8 cellular contexts compared by ENCODE assay signal in genomic region chr15:90593469-90594158, GRCh38.
DNase-seq lines count a peak whose midpoint lies in the region; ATAC-seq and TF ChIP-seq lines count a peak whose summit lies in the region.

No MANE protein-coding gene starts in this region.

- H3K27me3 Mint-ChIP-seq in activated CD4-positive, alpha-beta memory T cell treated with anti-CD3 and anti-CD28 coated beads for 36 hours: no peaks in the 10 kb centered on the region

- H3K27me3 ChIP-seq in left ventricle myocardium inferior (ENCODE audit: low read depth) (no peaks in the 10 kb centered on the region), right lobe of liver (no peaks in the 10 kb centered on the region), upper lobe of left lung (no peaks in the 10 kb centered on the region)

- H3K4me1 ChIP-seq in left ventricle myocardium inferior: peaks cover 91% of the 10 kb centered on the region
- H3K4me1 ChIP-seq in right lobe of liver: peaks cover 0 to 63% (median 29%) of the 10 kb centered on the region in 4 donors
- peaks cover 62 to 69% (median 67%) of the 10 kb centered on the region in 4 donors for H3K4me1 ChIP-seq in upper lobe of left lung

- CTCF ChIA-PET in activated CD4-positive, alpha-beta memory T cell treated with anti-CD3 and anti-CD28 coated beads for 36 hours (lab: Charles Lee): interaction anchor here (0.7 to 1.7 kb wide), 6 partner anchors 10 to 292 kb away, joined by 3 to 5 read pairs (median 3); no protein-coding TSS in a partner anchor

- H3K27ac ChIP-seq in left ventricle myocardium inferior (replicated peaks): peak overlapping the region; percentile 63
- H3K27ac ChIP-seq in right lobe of liver: peak overlapping the region; percentile 62 to 78 (median 78)
- peak overlapping the region; percentile 81 to 93 (median 85) for H3K27ac ChIP-seq in upper lobe of left lung

- peak overlapping the region; percentile 86 for H3K4me3 Mint-ChIP-seq in activated CD4-positive, alpha-beta memory T cell treated with anti-CD3 and anti-CD28 coated beads for 36 hours

- no peak for TF ChIP-seq POLR2A in right lobe of liver (IDR thresholded peaks at IDR 0.05)
- no peak for TF ChIP-seq POLR2A in upper lobe of left lung (IDR thresholded peaks at IDR 0.05)

- peak overlapping the region; percentile 100 for H3K27ac Mint-ChIP-seq in activated CD4-positive, alpha-beta memory T cell treated with anti-CD3 and anti-CD28 coated beads for 36 hours

- POLR2A ChIA-PET in activated CD4-positive, alpha-beta memory T cell treated with anti-CD3 and anti-CD28 coated beads for 36 hours (lab: Charles Lee): interaction anchor here (0.6 to 1.2 kb wide), 5 partner anchors 8 to 360 kb away, joined by 3 to 4 read pairs (median 3); partner anchors contain the start of genes CIB1 and GDPGP1

- peaks cover 9% of the 10 kb centered on the region for H3K36me3 ChIP-seq in left ventricle myocardium inferior
- H3K36me3 ChIP-seq in right lobe of liver: no peaks in the 10 kb centered on the region
- H3K36me3 ChIP-seq in upper lobe of left lung: no peaks in the 10 kb centered on the region

- H3K4me3 ChIP-seq in left ventricle myocardium inferior: no peak overlapping the region
- no peak overlapping the region for H3K4me3 ChIP-seq in right lobe of liver
- H3K4me3 ChIP-seq in upper lobe of left lung: no peak overlapping the region

- TF ChIP-seq CTCF in left ventricle myocardium inferior (IDR thresholded peaks at IDR 0.05; ENCODE audit: borderline replicate concordance) (no peak), right lobe of liver (IDR thresholded peaks at IDR 0.05) (no peak), upper lobe of left lung (IDR thresholded peaks at IDR 0.05) (no peak)

- H3K4me1 Mint-ChIP-seq in activated CD4-positive, alpha-beta memory T cell treated with anti-CD3 and anti-CD28 coated beads for 36 hours (ENCODE audit: low read depth): peaks cover 75% of the 10 kb centered on the region

- WGBS in right lobe of liver (ENCODE audit: insufficient coverage, low coverage, low lambda C conversion rate, missing lambda C conversion rate): 37% methylated on average over 10 of the region's 10 CpGs
- WGBS in upper lobe of left lung, 2 donors: 63 to 72% methylated on average over 10 of the region's 10 CpGs

- peaks cover 16% of the 10 kb centered on the region for H3K36me3 Mint-ChIP-seq in activated CD4-positive, alpha-beta memory T cell treated with anti-CD3 and anti-CD28 coated beads for 36 hours

- H3K9me3 Mint-ChIP-seq in activated CD4-positive, alpha-beta memory T cell treated with anti-CD3 and anti-CD28 coated beads for 36 hours: no peaks in the 10 kb centered on the region

- H3K9me3 ChIP-seq in left ventricle myocardium inferior (replicated peaks): no peaks in the 10 kb centered on the region
- no peaks in the 10 kb centered on the region for H3K9me3 ChIP-seq in right lobe of liver
- no peaks in the 10 kb centered on the region for H3K9me3 ChIP-seq in upper lobe of left lung

- DNase-seq in left ventricle myocardium inferior (no peak), Right ventricle myocardium superior (no peak), right lobe of liver (peak in 1 of 3 donors; percentile 40), upper lobe of left lung (peak in 1 of 2 donors; percentile 6), NOMO-1 treated with DMSO at 0.1 percent for 48 hours (lab: John Stamatoyannopoulos, UW; ENCODE audit: unreplicated experiment) (no peak), left colon (no peak), COR-L47 (lab: John Stamatoyannopoulos, UW) (no peak)
- no peak for DNase-seq in activated CD4-positive, alpha-beta memory T cell treated with anti-CD3 and anti-CD28 coated beads for 36 hours

- intact Hi-C loops in left ventricle myocardium inferior (cut with micrococcal nuclease): no loop called here
- intact Hi-C loops in Right ventricle myocardium superior (cut with DNase I): loop anchor here (10.0 kb wide), 1 partner anchor 59 kb away; no protein-coding TSS in a partner anchor
- intact Hi-C loops in activated CD4-positive, alpha-beta memory T cell treated with anti-CD3 and anti-CD28 coated beads for 36 hours (cut with micrococcal nuclease): loop anchor here (1.0 to 10.0 kb wide), 5 partner anchors 19 to 176 kb away; no protein-coding TSS in a partner anchor
- intact Hi-C loops in right lobe of liver (cut with DNase I): loop anchor here in 1 of 2 donors (5.0 kb wide), 1 partner anchor 36 kb away; no protein-coding TSS in a partner anchor
- intact Hi-C loops in left colon (cut with DNase I, micrococcal nuclease): loop anchor here in 1 of 2 donors (10.0 kb wide), 1 partner anchor 59 kb away; no protein-coding TSS in a partner anchor

- ATAC-seq in Right ventricle myocardium superior (ENCODE audit: poor library complexity) (no peak), right lobe of liver (peak in 2 of 4 donors; percentile 9 to 39), upper lobe of left lung (ENCODE audit: low FRiP score in 2 of 2) (no peak), left colon (no peak)

- no peak for TF ChIP-seq EP300 in upper lobe of left lung (IDR thresholded peaks at IDR 0.05)
